23 cellular contexts compared by ENCODE assay signal in genomic region chr1:207022996-207023679, GRCh38. TPM values are rescaled to one million over a fixed set of nuclear protein-coding genes. Genes with fewer than 3 reads are reported as not detected.
DNase-seq lines count a peak whose midpoint lies in the region; ATAC-seq, FAIRE-seq and TF ChIP-seq lines count a peak whose summit lies in the region.
"Had no signal": no experiment of that assay in that cellular context is flagged by ENCODE, and none has a peak within 500 bp of the region (broad histone marks: within the 10 kb centered on the region; RNA-seq: fewer than 3 reads in every experiment).

No MANE protein-coding gene starts in this region.

- H3K27me3 Mint-ChIP-seq in mesothelial cell of epicardium (ENCODE audit: low read depth): peaks cover 7% of the 10 kb centered on the region

- peaks cover 30% of the 10 kb centered on the region for H3K4me1 Mint-ChIP-seq in mesothelial cell of epicardium

- H2BK12ac ChIP-seq in H1 (ENCODE audit: low read depth, low read length): no peak overlapping the region

- TF ChIP-seq RAD21 in H1 (IDR thresholded peaks at IDR 0.05 in 1 of 2, conservative IDR thresholded peaks at IDR 0.05 in 1 of 2; ENCODE audit: low read depth in 2 of 2, low read length in 2 of 2): no peak

- no peak overlapping the region for H2BK15ac ChIP-seq in H1 (ENCODE audit: low read length)

- H3K18ac ChIP-seq in H1 (ENCODE audit: extremely low read depth, low read length): no peak overlapping the region

- no peak overlapping the region for H4K91ac ChIP-seq in H1 (replicated peaks; ENCODE audit: insufficient read length, low read length)

- no peak overlapping the region for H2BK5ac ChIP-seq in H1 (ENCODE audit: low read depth, low read length)

- no peak overlapping the region for H3K4me2 ChIP-seq in H1 (ENCODE audit: insufficient read depth in 1 of 2, low read depth in 2 of 2, low read length in 2 of 2)
- H3K4me2 ChIP-seq: BLaER1 had no signal

- H2AK5ac ChIP-seq in H1 (ENCODE audit: low read depth, low read length): no peak overlapping the region

- FAIRE-seq in H1 (lab: Jason Lieb, UNC): no peak
- no peak for FAIRE-seq in HTR-8/SVneo (lab: Jason Lieb, UNC)
- FAIRE-seq: D721Med had no signal

- H4K8ac ChIP-seq in H1 (ENCODE audit: extremely low read depth, insufficient read depth, low read length): peak overlapping the region; percentile 29; the same call in 1 of the 2 replicates

- H3K23me2 ChIP-seq in H1 (ENCODE audit: low read depth, low read length): no peaks in the 10 kb centered on the region

- POLR2A ChIA-PET in H1 (lab: Charles Lee; ENCODE audit: partially characterized antibody): interaction anchor here (1.1 kb wide), 1 partner anchor 7 kb away, joined by 3 read pairs; no protein-coding TSS in a partner anchor

- no peak overlapping the region for H3K4me3 Mint-ChIP-seq in mesothelial cell of epicardium
- H3K4me3 Mint-ChIP-seq: activated naive CD8-positive, alpha-beta T cell treated with anti-CD3 and anti-CD28 coated beads for 36 hours; natural killer cell treated with Interleukin-12 subunit alpha and Interleukin-12 subunit beta and Interleukin-15 and Interleukin-18, amount 100 ng/mL, for 72 hours had no signal

- DNase-seq in Right ventricle myocardium superior: peak; percentile 63
- DNase-seq in left cardiac atrium: no peak
- DNase-seq in H1 (ENCODE audit: low read depth in 1 of 2, low spot score in 2 of 2): no peak
- no peak for DNase-seq in mesothelial cell of epicardium (ENCODE audit: low spot score in 2 of 2, unreplicated experiment in 2 of 2)
- no peak for DNase-seq in vagina (ENCODE audit: extremely low spot score in 2 of 2)
- no peak for DNase-seq in DMS79 (lab: John Stamatoyannopoulos, UW)
- no peak for DNase-seq in HTR-8/SVneo (ENCODE audit: insufficient read length, low spot score)
- DNase-seq: activated naive CD8-positive, alpha-beta T cell treated with anti-CD3 and anti-CD28 coated beads for 36 hours; colonic mucosa; head of caudate nucleus; mesendoderm; NCI-H2081 treated with DMSO at 0.1 percent for 48 hours; NCI-H446 treated with DMSO at 0.1 percent for 48 hours; stimulated activated CD4-positive, alpha-beta T cell treated with anti-CD3 and anti-CD28 coated beads, Interleukin-2, amount 100 ng/mL, for 48 hours; stimulated activated naive CD8-positive, alpha-beta T cell treated with anti-CD3 and anti-CD28 coated beads, Interleukin-15, Interleukin-2, amounts not matched to agents 100 U/mL and 50 U/mL, for 24 hours; trophoblast cell had no signal

- no peak for TF ChIP-seq POLR2A in H1 (IDR thresholded peaks at IDR 0.05; ENCODE audit: control extremely low read depth in 1 of 2, low read depth in 2 of 2, low read length in 2 of 2)
- no peak for TF ChIP-seq POLR2A in vagina (IDR thresholded peaks at IDR 0.05)

- no peaks in the 10 kb centered on the region for H3K9me3 Mint-ChIP-seq in mesothelial cell of epicardium
- H3K9me3 Mint-ChIP-seq: activated naive CD8-positive, alpha-beta T cell treated with anti-CD3 and anti-CD28 coated beads for 36 hours; natural killer cell treated with Interleukin-12 subunit alpha and Interleukin-12 subunit beta and Interleukin-15 and Interleukin-18, amount 100 ng/mL, for 72 hours had no signal

- H3K14ac ChIP-seq in H1 (ENCODE audit: insufficient read length): no peak overlapping the region

- WGBS in H1 (ENCODE audit: extremely low coverage in 1 of 2, insufficient coverage in 1 of 2, insufficient read length in 1 of 2, insufficient replicate concordance in 2 of 2, low coverage in 1 of 2, low lambda C conversion rate in 2 of 2, missing lambda C conversion rate in 1 of 2), 2 experiments: 80% methylated on average over 8 of the region's 8 CpGs; no CpG with 5 or more reads in 1 of the 2 experiments

- TF ChIP-seq CTCF in H1 (IDR thresholded peaks at IDR 0.05; ENCODE audit: control extremely low read depth in 1 of 3, insufficient read depth in 1 of 3, low read depth in 1 of 3, low read length in 3 of 3) (no peak), mesothelial cell of epicardium (IDR thresholded peaks at IDR 0.05; ENCODE audit: unreplicated experiment) (no peak), vagina (IDR thresholded peaks at IDR 0.05) (no peak)

- no peak overlapping the region for H3K9ac ChIP-seq in H1 (replicated peaks in 1 of 4; ENCODE audit: extremely low read depth in 1 of 4, low read depth in 3 of 4, low read length in 3 of 4)
- H3K9ac ChIP-seq: BLaER1 had no signal

- H3K9me3 ChIP-seq in H1 (ENCODE audit: insufficient read depth in 2 of 2, low read depth in 1 of 2, low read length in 1 of 2): no peaks in the 10 kb centered on the region
- H3K9me3 ChIP-seq in vagina: no peaks in the 10 kb centered on the region
- H3K9me3 ChIP-seq: BLaER1, colonic mucosa had no signal

- H3K79me1 ChIP-seq in H1 (ENCODE audit: low read depth, low read length): no peaks in the 10 kb centered on the region

- no peak overlapping the region for H2AFZ ChIP-seq in H1 (ENCODE audit: low read length)

- no peak overlapping the region for H3K23ac ChIP-seq in H1 (ENCODE audit: insufficient read length)

- H3K27ac Mint-ChIP-seq in mesothelial cell of epicardium: peak overlapping the region; percentile 19
- H3K27ac Mint-ChIP-seq: activated naive CD8-positive, alpha-beta T cell treated with anti-CD3 and anti-CD28 coated beads for 36 hours; natural killer cell treated with Interleukin-12 subunit alpha and Interleukin-12 subunit beta and Interleukin-15 and Interleukin-18, amount 100 ng/mL, for 72 hours; progenitor cell of endocrine pancreas had no signal

- ATAC-seq in Right ventricle myocardium superior (ENCODE audit: poor library complexity): peak; percentile 35
- ATAC-seq in left cardiac atrium: no peak
- ATAC-seq in GM21423 (IDR thresholded peaks at IDR 0.05; ENCODE audit: unreplicated experiment): no peak
- ATAC-seq: HCT116; stimulated activated naive CD8-positive, alpha-beta T cell treated with anti-CD3 and anti-CD28 coated beads, Interleukin-15, Interleukin-2, amounts not matched to agents 100 U/mL and 50 U/mL, for 24 hours had no signal

- H3K27ac ChIP-seq in H1 (ENCODE audit: low read depth, low read length): no peak overlapping the region
- peak overlapping the region; percentile 61 for H3K27ac ChIP-seq in vagina
- H3K27ac ChIP-seq: BLaER1, colonic mucosa had no signal

- no peaks in the 10 kb centered on the region for H3K36me3 Mint-ChIP-seq in mesothelial cell of epicardium
- H3K36me3 Mint-ChIP-seq: activated naive CD8-positive, alpha-beta T cell treated with anti-CD3 and anti-CD28 coated beads for 36 hours; natural killer cell treated with Interleukin-12 subunit alpha and Interleukin-12 subunit beta and Interleukin-15 and Interleukin-18, amount 100 ng/mL, for 72 hours had no signal

- TF ChIP-seq EP300 in H1 (IDR thresholded peaks at IDR 0.05; ENCODE audit: borderline replicate concordance in 1 of 2, low read depth in 2 of 2, low read length in 2 of 2): no peak

- H3K4ac ChIP-seq in H1 (replicated peaks; ENCODE audit: insufficient read length, low read depth, low read length): no peak overlapping the region

- H3K27me3 ChIP-seq in H1 (replicated peaks in 1 of 4; ENCODE audit: control insufficient read depth in 3 of 4, extremely low read depth in 1 of 4, insufficient read depth in 3 of 4, low read length in 3 of 4): no peaks in the 10 kb centered on the region
- H3K27me3 ChIP-seq in vagina: no peaks in the 10 kb centered on the region
- H3K27me3 ChIP-seq: BLaER1, colonic mucosa had no signal

- no peaks in the 10 kb centered on the region for H4K20me1 ChIP-seq in H1 (replicated peaks in 1 of 2; ENCODE audit: control insufficient read depth in 1 of 2, insufficient read depth in 2 of 2, low read length in 2 of 2)
- H4K20me1 ChIP-seq: BLaER1 had no signal

- H2BK120ac ChIP-seq in H1 (replicated peaks; ENCODE audit: low read depth, low read length): no peak overlapping the region

- intact Hi-C loops in Right ventricle myocardium superior (cut with DNase I): no loop called here
- intact Hi-C loops in left cardiac atrium (cut with DNase I): no loop called here
- intact Hi-C loops in vagina (cut with DNase I): no loop called here

- CTCF ChIA-PET in H1 (lab: Charles Lee; ENCODE audit: partially characterized antibody): interaction anchor here (0.8 to 10.5 kb wide), 6 partner anchors 11 to 296 kb away, joined by 3 to 122 read pairs (median 6); partner anchors contain the start of gene YOD1

- no peaks in the 10 kb centered on the region for H3K79me2 ChIP-seq in H1 (ENCODE audit: control insufficient read depth in 1 of 2, insufficient read depth in 2 of 2, low read length in 2 of 2)

- H3K56ac ChIP-seq in H1 (replicated peaks; ENCODE audit: insufficient read length, low read depth, low read length): no peak overlapping the region

- no peak overlapping the region for H4K5ac ChIP-seq in H1 (ENCODE audit: insufficient read length, low read depth, low read length)

- H3K4me1 ChIP-seq in H1 (replicated peaks in 1 of 4; ENCODE audit: control insufficient read depth in 3 of 4, insufficient read depth in 4 of 4, low read length in 3 of 4) (peaks cover 3 to 11% (median 5%) of the 10 kb centered on the region in 4 experiments; a peak in 6 of 7 replicates), vagina (peaks cover 48% of the 10 kb centered on the region)
- H3K4me1 ChIP-seq: BLaER1, colonic mucosa had no signal

- H3K36me3 ChIP-seq in H1 (ENCODE audit: control insufficient read depth in 2 of 4, insufficient read depth in 4 of 4, low read length in 3 of 4) (peaks cover 0 to 2% (median 0%) of the 10 kb centered on the region in 4 experiments; a peak in 2 of 8 replicates), vagina (no peaks in the 10 kb centered on the region)
- H3K36me3 ChIP-seq: BLaER1, colonic mucosa had no signal

- no peak overlapping the region for H2BK20ac ChIP-seq in H1 (ENCODE audit: low read length)

- H3K4me3 ChIP-seq in H1 (ENCODE audit: extremely low read depth in 1 of 4, insufficient read depth in 2 of 4, low read depth in 3 of 4, low read length in 4 of 4) (no peak overlapping the region), vagina (no peak overlapping the region)
- H3K4me3 ChIP-seq: BLaER1, colonic mucosa, smooth muscle cell had no signal

RNA-seq across cellular contexts. Expression of gene C1orf116, which starts 9.4 kb away (rescaled TPM):
- total RNA-seq in Right ventricle myocardium superior (0.81 TPM), left cardiac atrium (under 1 TPM; 0.06 to 0.10 TPM), mesothelial cell of epicardium (0.44 to 0.67 TPM (median 0.57 TPM) in 3 replicates), vagina (11.8 TPM)
- total RNA-seq in H1 (2021; fragmentation: NEBNext Ultra II Directional; extraction: Animal tissue kit (Norgen Biotek cat#: 25700)): 3.8 and 3.9 TPM in 2 replicates
- polyA plus RNA-seq in H1 (2011; rRNA removed): 1.7 and 2.2 TPM in 2 replicates
- polyA plus RNA-seq in H1 (2011; cell fraction: cytosol; rRNA removed): 1.1 TPM
- 2.6 TPM for polyA plus RNA-seq in H1 (2011; cell fraction: nucleus; rRNA removed)
- polyA plus RNA-seq in H1 (2012, experiment 1 of 2): 3.0 to 3.3 TPM (median 3.2 TPM) in 4 replicates
- polyA plus RNA-seq in H1 (2012, experiment 2 of 2): 2.9 TPM
- 2.7 TPM for polyA plus RNA-seq in H1 (2013, experiment 1 of 2)
- 2.8 TPM for polyA plus RNA-seq in H1 (2013, experiment 2 of 2)
- 2.0 and 2.4 TPM in 2 replicates for polyA minus RNA-seq in H1 (2011; rRNA and poly(A)+ RNA removed)
- 1.8 TPM for polyA minus RNA-seq in H1 (2011; cell fraction: cytosol; rRNA and poly(A)+ RNA removed)
- 3.3 TPM for polyA minus RNA-seq in H1 (2011; cell fraction: nucleus; rRNA and poly(A)+ RNA removed)
- total RNA-seq: natural killer cell treated with Interleukin-12 subunit alpha and Interleukin-12 subunit beta and Interleukin-15 and Interleukin-18, amount 100 ng/mL, for 72 hours had no signal

RNA-seq across cellular contexts. Expression of gene YOD1, which starts 27.9 kb away (rescaled TPM):
- total RNA-seq in Right ventricle myocardium superior (4.0 TPM), left cardiac atrium (1 to 10 TPM; 3.4 to 5.9 TPM), mesothelial cell of epicardium (9.6 to 10.3 TPM (median 10.1 TPM) in 3 replicates), vagina (25.3 TPM)
- total RNA-seq in H1 (2021; fragmentation: NEBNext Ultra II Directional; extraction: Animal tissue kit (Norgen Biotek cat#: 25700)): 11.8 TPM in 2 replicates
- 1.1 and 1.9 TPM in 2 replicates for polyA plus RNA-seq in H1 (2011; rRNA removed)
- polyA plus RNA-seq in H1 (2011; cell fraction: cytosol; rRNA removed): 2.5 TPM
- 1.4 TPM for polyA plus RNA-seq in H1 (2011; cell fraction: nucleus; rRNA removed)
- polyA plus RNA-seq in H1 (2012, experiment 1 of 2): 2.8 to 6.8 TPM (median 3.8 TPM) in 4 replicates
- 0.34 TPM for polyA plus RNA-seq in H1 (2012, experiment 2 of 2)
- polyA plus RNA-seq in H1 (2013, experiment 1 of 2): 5.9 TPM
- 5.5 TPM for polyA plus RNA-seq in H1 (2013, experiment 2 of 2)
- polyA minus RNA-seq in H1 (2011; rRNA and poly(A)+ RNA removed): 4.0 and 5.6 TPM in 2 replicates
- 4.0 TPM for polyA minus RNA-seq in H1 (2011; cell fraction: cytosol; rRNA and poly(A)+ RNA removed)
- 17.4 TPM for polyA minus RNA-seq in H1 (2011; cell fraction: nucleus; rRNA and poly(A)+ RNA removed)

RNA-seq across cellular contexts. Expression of gene PFKFB2, which starts 29.9 kb away (rescaled TPM):
- total RNA-seq in Right ventricle myocardium superior: 77.9 TPM
- total RNA-seq in left cardiac atrium: 10 to 100 TPM; 28.2 to 42.8 TPM
- 17.8 and 19.1 TPM in 2 replicates for total RNA-seq in H1 (2021; fragmentation: NEBNext Ultra II Directional; extraction: Animal tissue kit (Norgen Biotek cat#: 25700))
- 5.5 and 6.7 TPM in 2 replicates for polyA plus RNA-seq in H1 (2011; rRNA removed)
- 8.2 TPM for polyA plus RNA-seq in H1 (2011; cell fraction: cytosol; rRNA removed)
- polyA plus RNA-seq in H1 (2011; cell fraction: nucleus; rRNA removed): 7.2 TPM
- 7.9 to 11.8 TPM (median 9.3 TPM) in 4 replicates for polyA plus RNA-seq in H1 (2012, experiment 1 of 2)
- 0.58 TPM for polyA plus RNA-seq in H1 (2012, experiment 2 of 2)
- polyA plus RNA-seq in H1 (2013, experiment 1 of 2): 6.2 TPM
- 6.1 TPM for polyA plus RNA-seq in H1 (2013, experiment 2 of 2)
- 14.8 and 16.5 TPM in 2 replicates for polyA minus RNA-seq in H1 (2011; rRNA and poly(A)+ RNA removed)
- 6.5 TPM for polyA minus RNA-seq in H1 (2011; cell fraction: cytosol; rRNA and poly(A)+ RNA removed)
- polyA minus RNA-seq in H1 (2011; cell fraction: nucleus; rRNA and poly(A)+ RNA removed): 8.3 TPM
- total RNA-seq in mesothelial cell of epicardium: 12.5 to 13.6 TPM (median 12.7 TPM) in 3 replicates
- total RNA-seq in vagina: 6.9 TPM

RNA-seq across cellular contexts. Expression of gene FCAMR, which starts 52.9 kb away (rescaled TPM):
- total RNA-seq in Right ventricle myocardium superior: not detected
- total RNA-seq in left cardiac atrium: not detected
- not detected in 2 replicates for total RNA-seq in H1 (2021; fragmentation: NEBNext Ultra II Directional; extraction: Animal tissue kit (Norgen Biotek cat#: 25700))
- not detected in 2 replicates for polyA plus RNA-seq in H1 (2011; rRNA removed)
- polyA plus RNA-seq in H1 (2011; cell fraction: cytosol; rRNA removed): not detected
- not detected for polyA plus RNA-seq in H1 (2011; cell fraction: nucleus; rRNA removed)
- polyA plus RNA-seq in H1 (2012, experiment 1 of 2): not detected in 4 replicates
- polyA plus RNA-seq in H1 (2012, experiment 2 of 2): not detected
- not detected for polyA plus RNA-seq in H1 (2013, experiment 1 of 2)
- polyA plus RNA-seq in H1 (2013, experiment 2 of 2): not detected
- not detected in 2 replicates for polyA minus RNA-seq in H1 (2011; rRNA and poly(A)+ RNA removed)
- polyA minus RNA-seq in H1 (2011; cell fraction: cytosol; rRNA and poly(A)+ RNA removed): not detected
- polyA minus RNA-seq in H1 (2011; cell fraction: nucleus; rRNA and poly(A)+ RNA removed): not detected
- total RNA-seq in mesothelial cell of epicardium: not detected in 3 replicates
- not detected for total RNA-seq in vagina
- total RNA-seq: activated naive CD8-positive, alpha-beta T cell treated with anti-CD3 and anti-CD28 coated beads for 36 hours; natural killer cell treated with Interleukin-12 subunit alpha and Interleukin-12 subunit beta and Interleukin-15 and Interleukin-18, amount 100 ng/mL, for 72 hours; progenitor cell of endocrine pancreas; smooth muscle cell had no signal
- polyA plus RNA-seq: smooth muscle cell had no signal
